Comparison of ENCODE assay signal across 7 cellular contexts in the genomic region with DNA sequence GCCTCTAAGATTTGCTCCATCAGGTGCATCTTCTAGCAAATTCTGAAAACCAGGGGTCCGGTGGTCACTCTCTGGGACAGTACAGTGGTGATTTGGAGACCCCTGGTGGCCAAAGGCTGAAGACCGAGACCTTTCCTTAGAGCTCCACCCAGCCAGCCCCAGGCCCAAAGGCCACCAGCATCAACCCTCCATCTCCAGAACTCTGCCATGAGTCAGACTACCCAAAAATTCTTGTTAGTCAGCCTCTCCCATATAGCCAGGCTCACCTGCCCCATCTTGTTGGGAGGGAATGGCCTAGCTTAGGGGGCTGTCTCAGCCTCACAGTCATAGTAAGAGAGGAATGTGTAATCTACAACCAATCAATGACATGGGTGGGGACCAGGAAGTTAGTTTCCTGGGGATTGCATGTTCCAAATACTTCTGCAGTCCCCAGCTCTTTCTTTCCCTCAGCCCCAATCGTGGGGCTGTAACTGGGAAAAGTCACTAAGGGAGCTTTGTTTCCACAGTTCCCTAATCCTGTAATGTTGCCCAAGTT. TPM values are rescaled to one million over a fixed set of nuclear protein-coding genes. Genes with fewer than 3 reads are reported as not detected.
DNase-seq lines count a peak whose midpoint lies in the region; ATAC-seq, FAIRE-seq and TF ChIP-seq lines count a peak whose summit lies in the region.

No MANE protein-coding gene starts in this region.

- H3K4me3 ChIP-seq in DND-41 (ENCODE audit: low read depth in 1 of 2, low read length in 2 of 2): no peak overlapping the region

- H3K79me2 ChIP-seq in DND-41 (ENCODE audit: insufficient read depth, low read length): no peaks in the 10 kb centered on the region

- ATAC-seq in DND-41 (ENCODE audit: insufficient read depth, low read depth) (peak; percentile 77), HG03159 (IDR thresholded peaks at IDR 0.05; ENCODE audit: unreplicated experiment) (no peak)

- FAIRE-seq in urothelium cell line (lab: Jason Lieb, UNC): no peak

- DNase-seq in DND-41 (peak; percentile 24), HT1080 (ENCODE audit: low read depth) (peak; percentile 70), T1000 (lab: John Stamatoyannopoulos, UW) (peak; percentile 55), epidermal melanocyte (ENCODE audit: insufficient read length, low spot score) (peak; percentile 67), midbrain (lab: John Stamatoyannopoulos, UW) (peak; percentile 74), urothelium cell line (ENCODE audit: low spot score) (peak; percentile 57)

- H3K36me3 ChIP-seq in DND-41 (ENCODE audit: insufficient read depth, low read length): peaks cover 35% of the 10 kb centered on the region

- H3K4me2 ChIP-seq in DND-41 (ENCODE audit: insufficient read depth, low read length): no peak overlapping the region

- peaks cover 3% of the 10 kb centered on the region; the same call in 1 of the 2 replicates for H4K20me1 ChIP-seq in DND-41 (ENCODE audit: insufficient read depth, low read length)

- H3K27ac ChIP-seq in DND-41 (ENCODE audit: low read length): no peak overlapping the region

- no peak overlapping the region for H2AFZ ChIP-seq in DND-41 (ENCODE audit: low read depth, low read length)

- H3K9me3 ChIP-seq in DND-41 (ENCODE audit: insufficient read depth, low read length, severe bottlenecking): no peaks in the 10 kb centered on the region

- H3K9ac ChIP-seq in DND-41 (ENCODE audit: low read depth, low read length): no peak overlapping the region

- no peaks in the 10 kb centered on the region for H3K27me3 ChIP-seq in DND-41 (ENCODE audit: insufficient read depth, low read length, poor library complexity)

- H3K4me1 ChIP-seq in DND-41 (ENCODE audit: insufficient read depth, low read length): no peaks in the 10 kb centered on the region

- TF ChIP-seq CTCF in DND-41 (IDR thresholded peaks at IDR 0.05; ENCODE audit: borderline replicate concordance, extremely low read depth, low read length, poor library complexity, severe bottlenecking): peak; percentile 62

RNA-seq across cellular contexts. Expression of gene COL8A2, which starts 9.8 kb away (rescaled TPM):
- total RNA-seq in HT1080 (2014; rRNA removed; shearing (Covaris generic)): 1.2 and 1.5 TPM in 2 replicates
- 1.1 TPM in 2 replicates for polyA plus RNA-seq in HT1080 (2015; cell fraction: cytosol; rRNA removed)
- 2.8 and 2.9 TPM in 2 replicates for polyA plus RNA-seq in HT1080 (2015; cell fraction: nucleus; rRNA removed)

RNA-seq across cellular contexts. Expression of gene TRAPPC3, which starts 14.4 kb away (rescaled TPM):
- 97.2 and 112 TPM in 2 replicates for total RNA-seq in HT1080 (2014; rRNA removed; shearing (Covaris generic))
- 141 and 145 TPM in 2 replicates for polyA plus RNA-seq in HT1080 (2015; cell fraction: cytosol; rRNA removed)
- 75.1 and 98.2 TPM in 2 replicates for polyA plus RNA-seq in HT1080 (2015; cell fraction: nucleus; rRNA removed)

RNA-seq across cellular contexts. Expression of gene MAP7D1, which starts 21.1 kb away (rescaled TPM):
- 200 and 234 TPM in 2 replicates for total RNA-seq in HT1080 (2014; rRNA removed; shearing (Covaris generic))
- polyA plus RNA-seq in HT1080 (2015; cell fraction: cytosol; rRNA removed): 173 and 193 TPM in 2 replicates
- polyA plus RNA-seq in HT1080 (2015; cell fraction: nucleus; rRNA removed): 131 and 147 TPM in 2 replicates

RNA-seq across cellular contexts. Expression of gene ADPRS, which starts 46.2 kb away (rescaled TPM):
- 104 and 112 TPM in 2 replicates for total RNA-seq in HT1080 (2014; rRNA removed; shearing (Covaris generic))
- 56.5 and 65.9 TPM in 2 replicates for polyA plus RNA-seq in HT1080 (2015; cell fraction: cytosol; rRNA removed)
- polyA plus RNA-seq in HT1080 (2015; cell fraction: nucleus; rRNA removed): 39.0 and 40.3 TPM in 2 replicates

RNA-seq across cellular contexts. Expression of gene TEKT2, which starts 51.0 kb away (rescaled TPM):
- not detected in 2 replicates for total RNA-seq in HT1080 (2014; rRNA removed; shearing (Covaris generic))
- polyA plus RNA-seq in HT1080 (2015; cell fraction: cytosol; rRNA removed): 0.15 TPM in 1 of 2 replicates, not detected in the other
- polyA plus RNA-seq in HT1080 (2015; cell fraction: nucleus; rRNA removed): 0.26 TPM in 1 of 2 replicates, not detected in the other

Comparison
In these comparisons a context has a peak if more than half of its experiments do, and no peak if none do; other contexts are left out.
1. DNase-seq: peak in every context shown above with its lines; median percentile 74 in midbrain; 70 in HT1080; 67 in epidermal melanocyte; 57 in urothelium cell line; 55 in T1000; 24 in DND-41.